Comparison of ENCODE assay signal across 10 cellular contexts in genomic region chr6:4459032-4459431, GRCh38.
A peak's percentile ranks its signal among the peaks of the same experiment; 100 is the strongest.
DNase-seq lines count a peak whose midpoint lies in the region; ATAC-seq, FAIRE-seq and TF ChIP-seq lines count a peak whose summit lies in the region.
"Had no signal": no experiment of that assay in that cellular context is flagged by ENCODE, and none has a peak within 500 bp of the region (broad histone marks: within the 10 kb centered on the region; RNA-seq: fewer than 3 reads in every experiment).

No MANE protein-coding gene starts in this region.

- H3K27me3 ChIP-seq in IMR-90 (ENCODE audit: control insufficient read depth, insufficient read depth, low read length) = no peaks in the 10 kb centered on the region
- peaks cover 14 to 46% of the 10 kb centered on the region in 2 experiments; a peak in 4 of 5 replicates for H3K27me3 ChIP-seq in K562 (ENCODE audit: control insufficient read depth in 2 of 2, insufficient read depth in 2 of 2, low read length in 2 of 2)
- H3K27me3 ChIP-seq in kidney epithelial cell (ENCODE audit: control insufficient read depth, insufficient read depth, low read length) = no peaks in the 10 kb centered on the region
- H3K27me3 ChIP-seq: upper lobe of left lung had no signal

- ATAC-seq in IMR-90 (ENCODE audit: low read depth) (peak; percentile 75), K562 (peak; percentile 57), HG03457 (IDR thresholded peaks at IDR 0.05; ENCODE audit: unreplicated experiment) (no peak)
- ATAC-seq: activated CD4-positive, alpha-beta T cell treated with anti-CD3 and anti-CD28 coated beads for 36 hours had no signal

- peak overlapping the region; percentile 84 for H3K14ac ChIP-seq in IMR-90 (replicated peaks; ENCODE audit: low read depth, low read length)

- peak; percentile 71; the same call in 1 of the 2 replicates for TF ChIP-seq EP300 in K562 (IDR thresholded peaks at IDR 0.05; ENCODE audit: low read length)

- CTCF ChIA-PET in IMR-90 (lab: Yijun Ruan, JAX) = no interaction called here
- CTCF ChIA-PET in K562 (lab: Yijun Ruan, JAX; ENCODE audit: low intra/inter-chr PET ratio) = no interaction called here

- no peaks in the 10 kb centered on the region for H3K79me2 ChIP-seq in K562 (ENCODE audit: control insufficient read depth, insufficient read depth, low read length)

- peak overlapping the region; percentile 45 for H4K91ac ChIP-seq in IMR-90 (ENCODE audit: insufficient read depth, low read depth, low read length)

- TF ChIP-seq RAD21 in IMR-90 (IDR thresholded peaks at IDR 0.05; ENCODE audit: low read length) (no peak; the same call in 1 of the 2 replicates), K562 (CRISPR knock-in tag; conservative IDR thresholded peaks at IDR 0.05 in 1 of 2, IDR thresholded peaks at IDR 0.05 in 1 of 2) (no peak)

- no peak for FAIRE-seq in K562 (lab: Jason Lieb, UNC)

- intact Hi-C loops in IMR-90 (cut with micrococcal nuclease) (no loop called here), K562 (cut with micrococcal nuclease) (no loop called here)

- dilution Hi-C loops in IMR-90 (cut with HindIII; ENCODE audit: low sequenced_read_pairs, unreplicated experiment) = no loop called here

- H3K23ac ChIP-seq in IMR-90 (ENCODE audit: low read depth, low read length) = peak overlapping the region; percentile 46; the same call in 1 of the 2 replicates

- in situ Hi-C loops in IMR-90 (cut with MboI; ENCODE audit: low sequenced_read_pairs) (no loop called here), K562 (cut with MboI) (no loop called here)

- H2BK120ac ChIP-seq in IMR-90 (ENCODE audit: low read depth, low read length) = peak overlapping the region; percentile 87; the same call in 1 of the 2 replicates

- POLR2A ChIA-PET in IMR-90 (lab: Charles Lee; ENCODE audit: unreplicated experiment) (no interaction called here), K562 (lab: Yijun Ruan, JAX) (no interaction called here)

- H3K4me2 ChIP-seq in IMR-90 (ENCODE audit: low read depth, low read length) (no peak overlapping the region), K562 (ENCODE audit: insufficient read depth, low read length) (no peak overlapping the region)

- H4K20me1 ChIP-seq in IMR-90 (ENCODE audit: insufficient read depth, low read length) (no peaks in the 10 kb centered on the region), K562 (replicated peaks; ENCODE audit: control insufficient read depth, insufficient read depth, low read length) (no peaks in the 10 kb centered on the region; the same call in 1 of the 2 replicates)

- peak overlapping the region; percentile 43 to 83; a peak in 3 of 4 replicates for H4K8ac ChIP-seq in IMR-90 (ENCODE audit: low read depth in 2 of 2, low read length in 2 of 2)

- 59% methylated on average over 3 of the region's 3 CpGs; no CpG with 5 or more reads in 1 of the 2 experiments for WGBS in IMR-90 (ENCODE audit: extremely low coverage in 2 of 2, insufficient read length in 1 of 2), 2 experiments
- 2% methylated on average over 3 of the region's 3 CpGs for WGBS in K562 (ENCODE audit: insufficient coverage, low coverage, missing lambda C conversion rate)

- H3K9ac ChIP-seq in IMR-90 (ENCODE audit: low read depth, low read length) (no peak overlapping the region), K562 (ENCODE audit: insufficient read depth in 1 of 2, low read depth in 2 of 2, low read length in 2 of 2) (no peak overlapping the region)

- H3K9me1 ChIP-seq in IMR-90 (ENCODE audit: insufficient read depth, low read length) (peaks cover 7% of the 10 kb centered on the region; the same call in 1 of the 2 replicates), K562 (ENCODE audit: control insufficient read depth, insufficient read depth, low read length) (no peaks in the 10 kb centered on the region)

- H2AK5ac ChIP-seq in IMR-90 (ENCODE audit: low read depth, low read length) = peak overlapping the region; percentile 97

- BruUV-seq in IMR-90 (replicated peaks; lab: Mats Ljungman, UMichigan) (no TSS peak), K562 (replicated peaks; lab: Mats Ljungman, UMichigan) (no TSS peak)

- H2AFZ ChIP-seq in IMR-90 (replicated peaks; ENCODE audit: low read length, poor library complexity) (peak overlapping the region; percentile 77), K562 (ENCODE audit: low read depth, low read length) (no peak overlapping the region)

- TF ChIP-seq CTCF in AG10803 (conservative IDR thresholded peaks at IDR 0.05; ENCODE audit: low read length) (no peak), IMR-90 (conservative IDR thresholded peaks at IDR 0.05; ENCODE audit: low read depth, low read length) (no peak), K562 (IDR thresholded peaks at IDR 0.05 in 2 of 3, conservative IDR thresholded peaks at IDR 0.05 in 1 of 3; ENCODE audit: insufficient read depth in 2 of 3, low read depth in 1 of 3, low read length in 3 of 3) (no peak), kidney epithelial cell (IDR thresholded peaks at IDR 0.05; ENCODE audit: insufficient read depth, low read length, poor library complexity, severe bottlenecking) (no peak)

- peak overlapping the region; percentile 80 for H2BK5ac ChIP-seq in IMR-90 (ENCODE audit: low read depth, low read length, poor library complexity, severe bottlenecking)

- H2BK20ac ChIP-seq in IMR-90 (ENCODE audit: low read depth, low read length) = peak overlapping the region; percentile 90

- H3K9me3 ChIP-seq in IMR-90 (ENCODE audit: control insufficient read depth, insufficient read depth, low read length) (peaks cover 8% of the 10 kb centered on the region), K562 (replicated peaks; ENCODE audit: control insufficient read depth, insufficient read depth, low read depth, low read length) (no peaks in the 10 kb centered on the region)
- H3K9me3 ChIP-seq: upper lobe of left lung had no signal

- 0 out of 2 replicates have a peak overlapping the region, but pooled peaks have one; percentile 31 for H3K27ac ChIP-seq in IMR-90 (ENCODE audit: insufficient read depth, low read length)
- no peak overlapping the region for H3K27ac ChIP-seq in K562 (ENCODE audit: extremely low read depth, low read depth, low read length)
- H3K27ac ChIP-seq: upper lobe of left lung had no signal

- peak overlapping the region; percentile 90 for H2BK15ac ChIP-seq in IMR-90 (ENCODE audit: low read depth, low read length)

- H3K4me1 ChIP-seq in IMR-90 (ENCODE audit: control insufficient read depth, insufficient read depth, low read length) = peaks cover 17% of the 10 kb centered on the region
- H3K4me1 ChIP-seq in K562 (replicated peaks in 1 of 2; ENCODE audit: control insufficient read depth in 2 of 2, insufficient read depth in 2 of 2, low read length in 2 of 2) = peaks cover 0 to 4% of the 10 kb centered on the region in 2 experiments; a peak in 2 of 5 replicates
- H3K4me1 ChIP-seq: upper lobe of left lung had no signal

- H3K4me3 ChIP-seq in AG10803 (ENCODE audit: low read length) = no peak overlapping the region
- H3K4me3 ChIP-seq in IMR-90 (ENCODE audit: insufficient read depth, low read depth, low read length) = no peak overlapping the region
- H3K4me3 ChIP-seq in K562 = no peak overlapping the region
- H3K4me3 ChIP-seq in kidney epithelial cell (ENCODE audit: low read depth, low read length) = no peak overlapping the region
- H3K4me3 ChIP-seq: upper lobe of left lung had no signal

- peak overlapping the region; percentile 80 for H2AK9ac ChIP-seq in IMR-90 (replicated peaks; ENCODE audit: low read depth, low read length, poor library complexity)

- H4K5ac ChIP-seq in IMR-90 (ENCODE audit: low read depth, low read length) = peak overlapping the region; percentile 65; the same call in 1 of the 2 replicates

- no peaks in the 10 kb centered on the region for H3K79me1 ChIP-seq in IMR-90 (ENCODE audit: low read depth in 1 of 2, low read length in 2 of 2)

- H3K18ac ChIP-seq in IMR-90 (ENCODE audit: low read depth, low read length) = peak overlapping the region; percentile 59

- TF ChIP-seq POLR2A in IMR-90 (IDR thresholded peaks at IDR 0.05; ENCODE audit: low read depth, low read length) = no peak
- TF ChIP-seq POLR2A in K562 (conservative IDR thresholded peaks at IDR 0.05) = no peak

- H3K56ac ChIP-seq in IMR-90 (ENCODE audit: extremely low read depth, insufficient read depth, low read length) = no peak overlapping the region

- DNase-seq in AG10803 (ENCODE audit: low read depth) = peak; percentile 82
- peak; percentile 94 for DNase-seq in IMR-90
- DNase-seq in K562 (ENCODE audit: extremely low read depth in 1 of 4, low spot score in 3 of 4) = peak in 2 of 4 experiments; percentile 27 to 32
- peak; percentile 52 for DNase-seq in kidney epithelial cell (ENCODE audit: low read depth)
- DNase-seq in stimulated activated naive CD4-positive, alpha-beta T cell (lab: John Stamatoyannopoulos, UW) = no peak
- no peak for DNase-seq in NCI-H2227 (lab: John Stamatoyannopoulos, UW; ENCODE audit: unreplicated experiment)
- no peak for DNase-seq in NCI-H1436 treated with DMSO at 0.1 percent for 48 hours (lab: John Stamatoyannopoulos, UW)
- DNase-seq: activated CD4-positive, alpha-beta T cell treated with anti-CD3 and anti-CD28 coated beads for 36 hours; upper lobe of left lung had no signal

- peak overlapping the region; percentile 92 for H3K4ac ChIP-seq in IMR-90 (ENCODE audit: low read depth, low read length)

- H3K36me3 ChIP-seq in IMR-90 (ENCODE audit: control insufficient read depth, insufficient read depth, low read length) = no peaks in the 10 kb centered on the region
- H3K36me3 ChIP-seq in K562 (ENCODE audit: control insufficient read depth, insufficient read depth, low read length) = no peaks in the 10 kb centered on the region
- no peaks in the 10 kb centered on the region for H3K36me3 ChIP-seq in kidney epithelial cell (ENCODE audit: control insufficient read depth, insufficient read depth, low read length)
- H3K36me3 ChIP-seq: upper lobe of left lung had no signal

TF ChIP-seq in IMR-90, 13 proteins besides CTCF, POLR2A, EP300 and RAD21 (continues in another document):
- TF ChIP-seq BHLHE40 (IDR thresholded peaks at IDR 0.05; ENCODE audit: low read depth, low read length) (0 out of 2 replicates have a peak, but pooled peaks have one; percentile 23), SMC3 (IDR thresholded peaks at IDR 0.05; ENCODE audit: low read depth, low read length) (peak; percentile 21; the same call in 1 of the 2 replicates)

TF ChIP-seq in K562, 482 proteins besides CTCF, POLR2A, EP300 and RAD21 (continues in another document):
- TF ChIP-seq, protein P1, sequence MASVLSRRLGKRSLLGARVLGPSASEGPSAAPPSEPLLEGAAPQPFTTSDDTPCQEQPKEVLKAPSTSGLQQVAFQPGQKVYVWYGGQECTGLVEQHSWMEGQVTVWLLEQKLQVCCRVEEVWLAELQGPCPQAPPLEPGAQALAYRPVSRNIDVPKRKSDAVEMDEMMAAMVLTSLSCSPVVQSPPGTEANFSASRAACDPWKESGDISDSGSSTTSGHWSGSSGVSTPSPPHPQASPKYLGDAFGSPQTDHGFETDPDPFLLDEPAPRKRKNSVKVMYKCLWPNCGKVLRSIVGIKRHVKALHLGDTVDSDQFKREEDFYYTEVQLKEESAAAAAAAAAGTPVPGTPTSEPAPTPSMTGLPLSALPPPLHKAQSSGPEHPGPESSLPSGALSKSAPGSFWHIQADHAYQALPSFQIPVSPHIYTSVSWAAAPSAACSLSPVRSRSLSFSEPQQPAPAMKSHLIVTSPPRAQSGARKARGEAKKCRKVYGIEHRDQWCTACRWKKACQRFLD (CRISPR knock-in tag; IDR thresholded peaks at IDR 0.05) = peak; percentile 73; the same call in 1 of the 2 replicates
- TF ChIP-seq TAF9B (IDR thresholded peaks at IDR 0.05; ENCODE audit: partially characterized antibody) = peak; percentile 26
- peak; percentile 82 for TF ChIP-seq ARID1B (IDR thresholded peaks at IDR 0.05)
- no peak for TF ChIP-seq PHTF2 (CRISPR knock-in tag; IDR thresholded peaks at IDR 0.05)

Comparison
In these comparisons a context has a peak if more than half of its experiments do, and no peak if none do; other contexts are left out.
1. DNase-seq: peak in AG10803 (single experiment), IMR-90 (single experiment) and kidney epithelial cell (single experiment); none in stimulated activated naive CD4-positive, alpha-beta T cell (0 of 6), NCI-H2227 (single experiment) and NCI-H1436 treated with DMSO at 0.1 percent for 48 hours (single experiment).